ENCODE assay signal across 8 cellular contexts in genomic region chr9:33076031-33076359, GRCh38. TPM values are rescaled to one million over a fixed set of nuclear protein-coding genes. Genes with fewer than 3 reads are reported as not detected.
A peak's percentile ranks its signal among the peaks of the same experiment; 100 is the strongest.
DNase-seq lines count a peak whose midpoint lies in the region; ATAC-seq and TF ChIP-seq lines count a peak whose summit lies in the region.

No MANE protein-coding gene starts in this region.

- no peaks in the 10 kb centered on the region for H3K9me3 Mint-ChIP-seq in IgD-negative memory B cell

- peak overlapping the region; percentile 100 for H3K56ac ChIP-seq in mesendoderm (ENCODE audit: low read length)

- peaks cover 21 to 25% (median 22%) of the 10 kb centered on the region in 3 donors for H3K4me1 Mint-ChIP-seq in IgD-negative memory B cell

- peak overlapping the region; percentile 45 for H2BK5ac ChIP-seq in mesendoderm (ENCODE audit: low read length)

- H3K9ac ChIP-seq in mesendoderm (ENCODE audit: low read length): peak overlapping the region; percentile 95

- peak overlapping the region; percentile 50 for H3K27ac ChIP-seq in DOHH2 (ENCODE audit: low read depth, low read length)
- H3K27ac ChIP-seq in caudate nucleus (ENCODE audit: low read depth, low read length): peak overlapping the region; percentile 81
- H3K27ac ChIP-seq in mesendoderm (ENCODE audit: low read depth, low read length): no peak overlapping the region
- peak overlapping the region; percentile 90 for H3K27ac ChIP-seq in vagina

- H3K23ac ChIP-seq in mesendoderm (ENCODE audit: low read length): peak overlapping the region; percentile 94

- H3K79me2 ChIP-seq in DOHH2 (ENCODE audit: control insufficient read depth, low read length) (peaks cover 57% of the 10 kb centered on the region), mesendoderm (ENCODE audit: control insufficient read depth, insufficient read depth, low read length) (peaks cover 25% of the 10 kb centered on the region)

- H3K4me1 ChIP-seq in DOHH2 (ENCODE audit: control insufficient read depth, low read length): peaks cover 23% of the 10 kb centered on the region
- peaks cover 2% of the 10 kb centered on the region for H3K4me1 ChIP-seq in mesendoderm (ENCODE audit: control insufficient read depth, low read depth, low read length)
- peaks cover 19% of the 10 kb centered on the region for H3K4me1 ChIP-seq in vagina

- no CpG with 5 or more reads among the region's 8 CpGs for WGBS in mesendoderm (ENCODE audit: extremely low coverage, insufficient coverage, low lambda C conversion rate)

- H3K4ac ChIP-seq in mesendoderm (ENCODE audit: low read depth, low read length): no peak overlapping the region

- DNase-seq in caudate nucleus (lab: John Stamatoyannopoulos, UW): no peak
- DNase-seq in mesendoderm: peak; percentile 27
- DNase-seq in vagina (ENCODE audit: extremely low spot score in 2 of 2): no peak
- no peak for DNase-seq in GM13976 (ENCODE audit: low spot score)
- no peak for DNase-seq in NCI-H345 treated with DMSO at 0.1 percent for 48 hours (lab: John Stamatoyannopoulos, UW; ENCODE audit: unreplicated experiment)

- H4K5ac ChIP-seq in mesendoderm (ENCODE audit: low read length): peak overlapping the region; percentile 75

- no peak overlapping the region for H4K8ac ChIP-seq in mesendoderm (ENCODE audit: low read depth, low read length)

- TF ChIP-seq CTCF in DOHH2 (IDR thresholded peaks at IDR 0.05; ENCODE audit: low read depth, low read length, poor library complexity, severe bottlenecking) (no peak), vagina (IDR thresholded peaks at IDR 0.05) (no peak), GM13976 (IDR thresholded peaks at IDR 0.05; ENCODE audit: borderline replicate concordance, control extremely low read depth, extremely low read depth, insufficient read depth, missing control alignments) (no peak)

- no peak overlapping the region for H2AK5ac ChIP-seq in mesendoderm (ENCODE audit: low read length)

- H3K4me3 ChIP-seq in DOHH2 (ENCODE audit: low read length): peak overlapping the region; percentile 89
- H3K4me3 ChIP-seq in mesendoderm (ENCODE audit: low read length): peak overlapping the region; percentile 99
- peak overlapping the region; percentile 66 to 72 for H3K4me3 ChIP-seq in vagina

- H3K9me2 ChIP-seq in DOHH2 (replicated peaks; ENCODE audit: control insufficient read depth, low read length): no peaks in the 10 kb centered on the region

- in situ Hi-C loops in GM13976 (cut with MboI; ENCODE audit: low sequenced_read_pairs, unreplicated experiment): no loop called here

- H3F3A ChIP-seq in DOHH2 (ENCODE audit: control insufficient read depth, insufficient read depth): peaks cover 8% of the 10 kb centered on the region; the same call in 1 of the 2 replicates

- ATAC-seq in HG02763 (IDR thresholded peaks at IDR 0.05; ENCODE audit: unreplicated experiment): no peak

- peaks cover 41% of the 10 kb centered on the region for H3K36me3 ChIP-seq in DOHH2 (ENCODE audit: control insufficient read depth, low read length)
- H3K36me3 ChIP-seq in mesendoderm (ENCODE audit: control insufficient read depth, insufficient read depth, low read length): peaks cover 2% of the 10 kb centered on the region
- peaks cover 0 to 17% of the 10 kb centered on the region in 2 donors for H3K36me3 ChIP-seq in vagina

- H3K27me3 Mint-ChIP-seq in IgD-negative memory B cell: no peaks in the 10 kb centered on the region

- H3K4me2 ChIP-seq in DOHH2 (ENCODE audit: low read length): peak overlapping the region; percentile 83
- peak overlapping the region; percentile 89 for H3K4me2 ChIP-seq in mesendoderm (ENCODE audit: low read length)

- H3K79me1 ChIP-seq in mesendoderm (ENCODE audit: low read length): peaks cover 13% of the 10 kb centered on the region

- peak overlapping the region; percentile 95 to 100 (median 99) for H3K27ac Mint-ChIP-seq in IgD-negative memory B cell

- peaks cover 1% of the 10 kb centered on the region for H3K36me3 Mint-ChIP-seq in IgD-negative memory B cell

- H3K27me3 ChIP-seq in DOHH2 (ENCODE audit: control insufficient read depth, low read length): no peaks in the 10 kb centered on the region
- H3K27me3 ChIP-seq in mesendoderm (ENCODE audit: insufficient read depth, low read length, poor library complexity): no peaks in the 10 kb centered on the region
- no peaks in the 10 kb centered on the region for H3K27me3 ChIP-seq in vagina

- H3K4me3 Mint-ChIP-seq in IgD-negative memory B cell: peak overlapping the region; percentile 94 to 99 (median 98)

- intact Hi-C loops in vagina (cut with DNase I): no loop called here

- TF ChIP-seq POLR2A in vagina (IDR thresholded peaks at IDR 0.05): no peak

- H3K18ac ChIP-seq in mesendoderm (ENCODE audit: low read length): no peak overlapping the region

- H3K9me3 ChIP-seq in DOHH2 (ENCODE audit: control insufficient read depth, insufficient read depth, low read length): no peaks in the 10 kb centered on the region
- no peaks in the 10 kb centered on the region for H3K9me3 ChIP-seq in vagina

- no peak overlapping the region for H2BK15ac ChIP-seq in mesendoderm (replicated peaks; ENCODE audit: low read depth)

- no peak overlapping the region for H2BK120ac ChIP-seq in mesendoderm (ENCODE audit: low read depth, low read length)

- no peaks in the 10 kb centered on the region; the same call in 1 of the 2 replicates for H4K20me1 ChIP-seq in DOHH2 (ENCODE audit: control insufficient read depth, insufficient read depth, low read depth, low read length)

RNA-seq across cellular contexts. Expression of gene SMU1, which starts 0.5 kb away (rescaled TPM):
- polyA plus RNA-seq in IgD-negative memory B cell: 19.3 TPM
- polyA plus RNA-seq in mesendoderm (2013, experiment 1 of 2): 15.3 TPM
- 15.4 TPM for polyA plus RNA-seq in mesendoderm (2013, experiment 2 of 2)
- total RNA-seq in vagina: 15.5 TPM

RNA-seq across cellular contexts. Expression of gene DNAJA1, which starts 50.9 kb away (rescaled TPM):
- 77.1 TPM for polyA plus RNA-seq in IgD-negative memory B cell
- polyA plus RNA-seq in mesendoderm (2013, experiment 1 of 2): 230 TPM
- polyA plus RNA-seq in mesendoderm (2013, experiment 2 of 2): 230 TPM
- 70.0 TPM for total RNA-seq in vagina
